ENCODE assay signal across 8 cellular contexts in genomic region chr2:28613616-28614501, GRCh38.
A peak's percentile ranks its signal among the peaks of the same experiment; 100 is the strongest.
DNase-seq lines count a peak whose midpoint lies in the region; ATAC-seq lines count a peak whose summit lies in the region.

No MANE protein-coding gene starts in this region.

- intact Hi-C loops in left ventricle myocardium superior (cut with micrococcal nuclease): no loop called here
- intact Hi-C loops in right cardiac atrium (cut with DNase I): no loop called here

- no peaks in the 10 kb centered on the region for H3K9me3 ChIP-seq in right cardiac atrium (ENCODE audit: control insufficient read depth, low read length)

- WGBS in right cardiac atrium: 78% methylated on average over 11 of the region's 11 CpGs

- no peaks in the 10 kb centered on the region for H3K4me1 ChIP-seq in right cardiac atrium (ENCODE audit: control insufficient read depth, insufficient read depth, low read length)

- H3K4me3 ChIP-seq in right cardiac atrium (ENCODE audit: low read length): no peak overlapping the region

- peak; percentile 14 for ATAC-seq in left ventricle myocardium superior
- no peak for ATAC-seq in right cardiac atrium
- no peak for ATAC-seq in GM19463 (IDR thresholded peaks at IDR 0.05; ENCODE audit: unreplicated experiment)

- DNase-seq in left ventricle myocardium superior (no peak), right cardiac atrium (no peak), left kidney (ENCODE audit: low read depth, low spot score) (peak; percentile 90), retina (no peak), dermis blood vessel endothelial cell (no peak), substantia nigra (lab: John Stamatoyannopoulos, UW) (no peak)
- DNase-seq in activated effector memory CD4-positive, alpha-beta T cell treated with Interleukin-2 at 50 U/mL for 16 hours: peak; percentile 26

- no peaks in the 10 kb centered on the region for H3K27me3 ChIP-seq in right cardiac atrium (ENCODE audit: control insufficient read depth, insufficient read depth)

- H3K27ac ChIP-seq in right cardiac atrium (ENCODE audit: low read length) (no peak overlapping the region), substantia nigra (ENCODE audit: low read depth, low read length, poor library complexity, severe bottlenecking) (no peak overlapping the region)

Comparison
In these comparisons a context has a peak if more than half of its experiments do, and no peak if none do; other contexts are left out.
1. DNase-seq: peak in activated effector memory CD4-positive, alpha-beta T cell treated with Interleukin-2 at 50 U/mL for 16 hours (single experiment) and left kidney (single experiment); none in left ventricle myocardium superior (single experiment), right cardiac atrium (0 of 3), retina (single experiment), dermis blood vessel endothelial cell (single experiment) and substantia nigra (0 of 49).